ENCODE assay signal across 1 cellular context in the genomic region with DNA sequence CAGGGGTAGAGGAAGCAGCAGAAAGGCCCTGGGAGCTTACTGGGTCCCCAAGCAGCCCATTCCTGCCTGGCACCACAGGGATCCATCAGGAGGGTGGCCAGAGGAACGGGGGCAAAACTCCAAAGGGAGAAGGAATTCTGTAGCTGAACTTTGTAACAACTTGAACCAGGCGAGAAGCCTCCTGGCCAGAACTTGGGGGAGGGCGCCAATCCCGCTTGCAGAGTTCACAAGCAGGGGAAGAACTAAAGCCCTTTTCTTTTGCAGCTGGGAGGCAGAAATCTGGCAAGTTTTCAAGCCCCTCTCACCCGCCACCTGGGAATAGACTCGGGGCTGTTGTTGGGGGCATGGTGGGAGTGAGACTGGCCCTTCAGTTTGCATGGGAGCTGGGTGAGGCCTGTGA.
TF ChIP-seq lines count a peak whose summit lies in the region.

No MANE protein-coding gene starts in this region.

TF ChIP-seq in GM23338, 12 proteins besides CTCF, POLR2A, EP300 and RAD21 (continued from another document):
- TF ChIP-seq ETS1 (IDR thresholded peaks at IDR 0.05): no peak
- TF ChIP-seq, protein P1, sequence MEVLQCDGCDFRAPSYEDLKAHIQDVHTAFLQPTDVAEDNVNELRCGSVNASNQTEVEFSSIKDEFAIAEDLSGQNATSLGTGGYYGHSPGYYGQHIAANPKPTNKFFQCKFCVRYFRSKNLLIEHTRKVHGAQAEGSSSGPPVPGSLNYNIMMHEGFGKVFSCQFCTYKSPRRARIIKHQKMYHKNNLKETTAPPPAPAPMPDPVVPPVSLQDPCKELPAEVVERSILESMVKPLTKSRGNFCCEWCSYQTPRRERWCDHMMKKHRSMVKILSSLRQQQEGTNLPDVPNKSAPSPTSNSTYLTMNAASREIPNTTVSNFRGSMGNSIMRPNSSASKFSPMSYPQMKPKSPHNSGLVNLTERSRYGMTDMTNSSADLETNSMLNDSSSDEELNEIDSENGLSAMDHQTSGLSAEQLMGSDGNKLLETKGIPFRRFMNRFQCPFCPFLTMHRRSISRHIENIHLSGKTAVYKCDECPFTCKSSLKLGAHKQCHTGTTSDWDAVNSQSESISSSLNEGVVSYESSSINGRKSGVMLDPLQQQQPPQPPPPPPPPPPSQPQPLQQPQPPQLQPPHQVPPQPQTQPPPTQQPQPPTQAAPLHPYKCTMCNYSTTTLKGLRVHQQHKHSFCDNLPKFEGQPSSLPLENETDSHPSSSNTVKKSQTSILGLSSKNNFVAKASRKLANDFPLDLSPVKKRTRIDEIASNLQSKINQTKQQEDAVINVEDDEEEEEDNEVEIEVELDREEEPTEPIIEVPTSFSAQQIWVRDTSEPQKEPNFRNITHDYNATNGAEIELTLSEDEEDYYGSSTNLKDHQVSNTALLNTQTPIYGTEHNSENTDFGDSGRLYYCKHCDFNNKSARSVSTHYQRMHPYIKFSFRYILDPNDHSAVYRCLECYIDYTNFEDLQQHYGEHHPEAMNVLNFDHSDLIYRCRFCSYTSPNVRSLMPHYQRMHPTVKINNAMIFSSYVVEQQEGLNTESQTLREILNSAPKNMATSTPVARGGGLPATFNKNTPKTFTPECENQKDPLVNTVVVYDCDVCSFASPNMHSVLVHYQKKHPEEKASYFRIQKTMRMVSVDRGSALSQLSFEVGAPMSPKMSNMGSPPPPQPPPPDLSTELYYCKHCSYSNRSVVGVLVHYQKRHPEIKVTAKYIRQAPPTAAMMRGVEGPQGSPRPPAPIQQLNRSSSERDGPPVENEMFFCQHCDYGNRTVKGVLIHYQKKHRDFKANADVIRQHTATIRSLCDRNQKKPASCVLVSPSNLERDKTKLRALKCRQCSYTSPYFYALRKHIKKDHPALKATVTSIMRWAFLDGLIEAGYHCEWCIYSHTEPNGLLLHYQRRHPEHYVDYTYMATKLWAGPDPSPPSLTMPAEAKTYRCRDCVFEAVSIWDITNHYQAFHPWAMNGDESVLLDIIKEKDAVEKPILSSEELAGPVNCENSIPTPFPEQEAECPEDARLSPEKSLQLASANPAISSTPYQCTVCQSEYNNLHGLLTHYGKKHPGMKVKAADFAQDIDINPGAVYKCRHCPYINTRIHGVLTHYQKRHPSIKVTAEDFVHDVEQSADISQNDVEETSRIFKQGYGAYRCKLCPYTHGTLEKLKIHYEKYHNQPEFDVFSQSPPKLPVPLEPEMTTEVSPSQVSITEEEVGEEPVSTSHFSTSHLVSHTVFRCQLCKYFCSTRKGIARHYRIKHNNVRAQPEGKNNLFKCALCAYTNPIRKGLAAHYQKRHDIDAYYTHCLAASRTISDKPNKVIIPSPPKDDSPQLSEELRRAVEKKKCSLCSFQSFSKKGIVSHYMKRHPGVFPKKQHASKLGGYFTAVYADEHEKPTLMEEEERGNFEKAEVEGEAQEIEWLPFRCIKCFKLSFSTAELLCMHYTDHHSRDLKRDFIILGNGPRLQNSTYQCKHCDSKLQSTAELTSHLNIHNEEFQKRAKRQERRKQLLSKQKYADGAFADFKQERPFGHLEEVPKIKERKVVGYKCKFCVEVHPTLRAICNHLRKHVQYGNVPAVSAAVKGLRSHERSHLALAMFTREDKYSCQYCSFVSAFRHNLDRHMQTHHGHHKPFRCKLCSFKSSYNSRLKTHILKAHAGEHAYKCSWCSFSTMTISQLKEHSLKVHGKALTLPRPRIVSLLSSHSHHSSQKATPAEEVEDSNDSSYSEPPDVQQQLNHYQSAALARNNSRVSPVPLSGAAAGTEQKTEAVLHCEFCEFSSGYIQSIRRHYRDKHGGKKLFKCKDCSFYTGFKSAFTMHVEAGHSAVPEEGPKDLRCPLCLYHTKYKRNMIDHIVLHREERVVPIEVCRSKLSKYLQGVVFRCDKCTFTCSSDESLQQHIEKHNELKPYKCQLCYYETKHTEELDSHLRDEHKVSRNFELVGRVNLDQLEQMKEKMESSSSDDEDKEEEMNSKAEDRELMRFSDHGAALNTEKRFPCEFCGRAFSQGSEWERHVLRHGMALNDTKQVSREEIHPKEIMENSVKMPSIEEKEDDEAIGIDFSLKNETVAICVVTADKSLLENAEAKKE (CRISPR knock-in tag; IDR thresholded peaks at IDR 0.05): no peak
- no peak for TF ChIP-seq NANOG (IDR thresholded peaks at IDR 0.05; ENCODE audit: borderline replicate concordance)
- TF ChIP-seq EZH2phosphoT487 (IDR thresholded peaks at IDR 0.05; ENCODE audit: unreplicated experiment): no peak
- TF ChIP-seq CREB1 (CRISPR knock-in tag; IDR thresholded peaks at IDR 0.05; ENCODE audit: low read depth): no peak
- TF ChIP-seq, protein P2, sequence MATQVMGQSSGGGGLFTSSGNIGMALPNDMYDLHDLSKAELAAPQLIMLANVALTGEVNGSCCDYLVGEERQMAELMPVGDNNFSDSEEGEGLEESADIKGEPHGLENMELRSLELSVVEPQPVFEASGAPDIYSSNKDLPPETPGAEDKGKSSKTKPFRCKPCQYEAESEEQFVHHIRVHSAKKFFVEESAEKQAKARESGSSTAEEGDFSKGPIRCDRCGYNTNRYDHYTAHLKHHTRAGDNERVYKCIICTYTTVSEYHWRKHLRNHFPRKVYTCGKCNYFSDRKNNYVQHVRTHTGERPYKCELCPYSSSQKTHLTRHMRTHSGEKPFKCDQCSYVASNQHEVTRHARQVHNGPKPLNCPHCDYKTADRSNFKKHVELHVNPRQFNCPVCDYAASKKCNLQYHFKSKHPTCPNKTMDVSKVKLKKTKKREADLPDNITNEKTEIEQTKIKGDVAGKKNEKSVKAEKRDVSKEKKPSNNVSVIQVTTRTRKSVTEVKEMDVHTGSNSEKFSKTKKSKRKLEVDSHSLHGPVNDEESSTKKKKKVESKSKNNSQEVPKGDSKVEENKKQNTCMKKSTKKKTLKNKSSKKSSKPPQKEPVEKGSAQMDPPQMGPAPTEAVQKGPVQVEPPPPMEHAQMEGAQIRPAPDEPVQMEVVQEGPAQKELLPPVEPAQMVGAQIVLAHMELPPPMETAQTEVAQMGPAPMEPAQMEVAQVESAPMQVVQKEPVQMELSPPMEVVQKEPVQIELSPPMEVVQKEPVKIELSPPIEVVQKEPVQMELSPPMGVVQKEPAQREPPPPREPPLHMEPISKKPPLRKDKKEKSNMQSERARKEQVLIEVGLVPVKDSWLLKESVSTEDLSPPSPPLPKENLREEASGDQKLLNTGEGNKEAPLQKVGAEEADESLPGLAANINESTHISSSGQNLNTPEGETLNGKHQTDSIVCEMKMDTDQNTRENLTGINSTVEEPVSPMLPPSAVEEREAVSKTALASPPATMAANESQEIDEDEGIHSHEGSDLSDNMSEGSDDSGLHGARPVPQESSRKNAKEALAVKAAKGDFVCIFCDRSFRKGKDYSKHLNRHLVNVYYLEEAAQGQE (IDR thresholded peaks at IDR 0.05; ENCODE audit: unreplicated experiment): no peak
